In genomic region chr1:219761208-219761860, GRCh38 we compare ENCODE assay signal across 18 cellular contexts.
"Had no signal": no experiment of that assay in that cellular context is flagged by ENCODE, and none has a peak within 500 bp of the region (broad histone marks: within the 10 kb centered on the region; RNA-seq: fewer than 3 reads in every experiment).

No MANE protein-coding gene starts in this region.

- H3K4me1 ChIP-seq: foreskin keratinocyte, gastrocnemius medialis, lower lobe of right lung had no signal

- H3K4me3 ChIP-seq: coronary artery, dorsolateral prefrontal cortex, esophagus muscularis mucosa, gastrocnemius medialis, heart right ventricle, left ventricle myocardium inferior, lower lobe of right lung, mucosa of descending colon had no signal

- ATAC-seq: foreskin keratinocyte, gastrocnemius medialis, heart right ventricle, left cardiac atrium, lower lobe of right lung, mucosa of descending colon had no signal

- H3K27ac ChIP-seq: coronary artery, dorsolateral prefrontal cortex, esophagus muscularis mucosa, foreskin keratinocyte, gastrocnemius medialis, heart right ventricle, left ventricle myocardium inferior, lower lobe of right lung had no signal

- H3K27me3 ChIP-seq: esophagus muscularis mucosa, foreskin keratinocyte, gastrocnemius medialis, heart right ventricle had no signal

- DNase-seq: dermis blood vessel endothelial cell; dorsolateral prefrontal cortex; effector CD4-positive, alpha-beta T cell; effector memory CD4-positive, alpha-beta T cell; foreskin keratinocyte; gastrocnemius medialis; glutamatergic neuron; head of caudate nucleus; heart right ventricle; hippocampal formation; left cardiac atrium; left ventricle myocardium inferior; lower lobe of right lung; mesenchymal stem cell; mucosa of descending colon; naive B cell had no signal

- H3K9me3 ChIP-seq: esophagus muscularis mucosa, gastrocnemius medialis, lower lobe of right lung, mucosa of descending colon had no signal

- H3K36me3 ChIP-seq: esophagus muscularis mucosa, gastrocnemius medialis, heart right ventricle, left ventricle myocardium inferior, lower lobe of right lung had no signal
